Comparison of ENCODE assay signal across 10 cellular contexts in the genomic region with DNA sequence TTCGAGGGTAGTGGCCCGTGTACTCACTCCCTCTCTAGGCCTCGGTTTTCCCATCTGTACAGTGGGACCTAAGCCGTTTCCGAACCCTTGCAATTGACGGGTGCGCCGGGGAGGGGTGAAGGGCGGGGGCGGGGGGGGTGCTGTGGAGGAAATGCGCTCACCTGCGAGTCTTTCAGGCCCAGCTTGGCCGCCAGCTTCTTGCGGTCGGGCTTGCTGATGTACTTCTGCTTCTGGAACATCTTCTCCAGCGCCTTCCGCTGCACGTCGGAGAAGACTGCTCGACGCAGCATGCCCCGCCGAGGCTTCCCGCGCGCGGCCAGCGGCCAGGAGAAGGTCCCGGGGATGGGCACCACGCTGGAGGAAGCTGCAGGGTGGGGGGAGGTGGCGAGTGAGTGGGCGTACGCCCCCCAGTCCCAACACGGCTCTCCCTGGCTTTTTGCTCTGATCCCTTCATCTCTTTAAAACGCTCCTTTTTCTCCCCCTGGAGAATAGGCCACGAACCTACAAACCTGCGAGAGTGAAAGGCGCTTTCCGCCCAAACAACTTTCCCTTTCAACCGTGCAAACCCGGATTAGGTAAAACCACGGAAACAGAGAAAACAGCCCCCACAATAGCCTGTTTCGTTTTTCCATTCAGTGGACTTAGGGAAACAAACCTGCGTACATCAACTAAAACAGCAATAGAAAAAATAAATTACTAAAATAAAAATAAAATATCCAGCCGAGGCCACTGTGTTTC. TPM values are rescaled to one million over a fixed set of nuclear protein-coding genes. Genes with fewer than 3 reads are reported as not detected.
DNase-seq lines count a peak whose midpoint lies in the region; ATAC-seq and TF ChIP-seq lines count a peak whose summit lies in the region.
"Had no signal": no experiment of that assay in that cellular context is flagged by ENCODE, and none has a peak within 500 bp of the region (broad histone marks: within the 10 kb centered on the region; RNA-seq: fewer than 3 reads in every experiment).

No MANE protein-coding gene starts in this region.

- 3% methylated on average over 32 of the region's 45 CpGs for WGBS in suprapubic skin

- TF ChIP-seq CTCF in suprapubic skin (IDR thresholded peaks at IDR 0.05): no peak

- no peaks in the 10 kb centered on the region for H3K9me3 ChIP-seq in iPS-15b (ENCODE audit: control insufficient read depth, insufficient read depth, low read length)
- no peaks in the 10 kb centered on the region for H3K9me3 ChIP-seq in suprapubic skin

- peaks cover 28% of the 10 kb centered on the region for H3K4me1 ChIP-seq in iPS-15b (ENCODE audit: control insufficient read depth, insufficient read depth, low read length)
- peaks cover 24% of the 10 kb centered on the region for H3K4me1 ChIP-seq in suprapubic skin

- H3K36me3 ChIP-seq in iPS-15b (ENCODE audit: control insufficient read depth, insufficient read depth, low read length) (no peaks in the 10 kb centered on the region), suprapubic skin (no peaks in the 10 kb centered on the region)

- no peak for TF ChIP-seq POLR2A in suprapubic skin (IDR thresholded peaks at IDR 0.05)

- H3K4me3 Mint-ChIP-seq in activated T-cell treated with anti-CD3 and anti-CD28 coated beads, Interleukin-2, amount 50 U/mL, for 24 hours: peak overlapping the region; percentile 62
- peak overlapping the region; percentile 42 for H3K4me3 Mint-ChIP-seq in activated CD8-positive, alpha-beta T cell treated with anti-CD3 and anti-CD28 coated beads, Interleukin-2, amount 10 ng/mL, durations not matched to agents 7 days and 5 days

- no peak overlapping the region for H3K9ac ChIP-seq in iPS-15b (ENCODE audit: low read depth, low read length)

- H3K4me1 Mint-ChIP-seq in activated T-cell treated with anti-CD3 and anti-CD28 coated beads, Interleukin-2, amount 50 U/mL, for 24 hours (ENCODE audit: low read depth): peaks cover 27% of the 10 kb centered on the region
- H3K4me1 Mint-ChIP-seq in activated CD8-positive, alpha-beta T cell treated with anti-CD3 and anti-CD28 coated beads, Interleukin-2, amount 10 ng/mL, durations not matched to agents 7 days and 5 days (ENCODE audit: low read depth): peaks cover 19% of the 10 kb centered on the region

- H3K27ac ChIP-seq in suprapubic skin: no peak overlapping the region

- CTCF ChIA-PET in activated CD8-positive, alpha-beta T cell treated with anti-CD3 and anti-CD28 coated beads, Interleukin-2, amount 10 ng/mL, durations not matched to agents 7 days and 5 days (lab: Charles Lee): interaction anchor here (0.6 to 1.1 kb wide), 2 partner anchors 29 to 491 kb away, joined by 3 read pairs; no protein-coding TSS in a partner anchor

- peaks cover 70% of the 10 kb centered on the region for H3K27me3 Mint-ChIP-seq in activated T-cell treated with anti-CD3 and anti-CD28 coated beads, Interleukin-2, amount 50 U/mL, for 24 hours
- H3K27me3 Mint-ChIP-seq in activated CD8-positive, alpha-beta T cell treated with anti-CD3 and anti-CD28 coated beads, Interleukin-2, amount 10 ng/mL, durations not matched to agents 7 days and 5 days (ENCODE audit: low read depth): peaks cover 63% of the 10 kb centered on the region

- H3K27me3 ChIP-seq in iPS-15b (ENCODE audit: control insufficient read depth, insufficient read depth, low read length): peaks cover 83% of the 10 kb centered on the region
- peaks cover 80% of the 10 kb centered on the region for H3K27me3 ChIP-seq in suprapubic skin

- ATAC-seq in activated CD8-positive, alpha-beta T cell treated with anti-CD3 and anti-CD28 coated beads, Interleukin-2, amount 10 ng/mL, durations not matched to agents 7 days and 5 days: peak; percentile 61
- no peak for ATAC-seq in activated CD4-positive, CD25-positive, alpha-beta regulatory T cell treated with anti-CD3 and anti-CD28 coated beads, Interleukin-2, amount 50 U/mL, for 24 hours
- ATAC-seq in GM21515 (IDR thresholded peaks at IDR 0.05; ENCODE audit: unreplicated experiment): no peak

- DNase-seq in activated T-cell treated with anti-CD3 and anti-CD28 coated beads, Interleukin-2, amount 50 U/mL, for 24 hours: no peak
- no peak for DNase-seq in activated T-cell treated with anti-CD3 and anti-CD28 coated beads, Interleukin-2, amount 50 U/mL, for 1 hour
- peak; percentile 53 for DNase-seq in activated CD8-positive, alpha-beta T cell treated with anti-CD3 and anti-CD28 coated beads, Interleukin-2, amount 10 ng/mL, durations not matched to agents 7 days and 5 days
- DNase-seq in suprapubic skin (ENCODE audit: low spot score in 2 of 2): no peak
- no peak for DNase-seq in SHP77 treated with DMSO at 0.1 percent for 48 hours (lab: John Stamatoyannopoulos, UW)
- DNase-seq: NCI-H446 had no signal

- H3K36me3 Mint-ChIP-seq in activated T-cell treated with anti-CD3 and anti-CD28 coated beads, Interleukin-2, amount 50 U/mL, for 24 hours (ENCODE audit: low read depth): no peaks in the 10 kb centered on the region
- peaks cover 17% of the 10 kb centered on the region for H3K36me3 Mint-ChIP-seq in activated CD8-positive, alpha-beta T cell treated with anti-CD3 and anti-CD28 coated beads, Interleukin-2, amount 10 ng/mL, durations not matched to agents 7 days and 5 days (ENCODE audit: low read depth)

- H3K4me3 ChIP-seq in iPS-15b (ENCODE audit: low read depth, low read length): peak overlapping the region; percentile 70
- H3K4me3 ChIP-seq in suprapubic skin: peak overlapping the region; percentile 24

- POLR2A ChIA-PET in activated CD8-positive, alpha-beta T cell treated with anti-CD3 and anti-CD28 coated beads, Interleukin-2, amount 10 ng/mL, durations not matched to agents 7 days and 5 days (lab: Charles Lee): interaction anchor here (0.6 to 0.9 kb wide), 2 partner anchors 21 to 160 kb away, joined by 3 read pairs; no protein-coding TSS in a partner anchor

- no peak overlapping the region for H3K27ac Mint-ChIP-seq in activated T-cell treated with anti-CD3 and anti-CD28 coated beads, Interleukin-2, amount 50 U/mL, for 24 hours
- no peak overlapping the region for H3K27ac Mint-ChIP-seq in activated CD8-positive, alpha-beta T cell treated with anti-CD3 and anti-CD28 coated beads, Interleukin-2, amount 10 ng/mL, durations not matched to agents 7 days and 5 days

- no peak for TF ChIP-seq EP300 in suprapubic skin (IDR thresholded peaks at IDR 0.05)

- peaks cover 8% of the 10 kb centered on the region for H3K9me3 Mint-ChIP-seq in activated T-cell treated with anti-CD3 and anti-CD28 coated beads, Interleukin-2, amount 50 U/mL, for 24 hours
- H3K9me3 Mint-ChIP-seq in activated CD8-positive, alpha-beta T cell treated with anti-CD3 and anti-CD28 coated beads, Interleukin-2, amount 10 ng/mL, durations not matched to agents 7 days and 5 days (ENCODE audit: insufficient read depth): no peaks in the 10 kb centered on the region

RNA-seq across cellular contexts. Expression of a gene that starts 3.2 kb away (rescaled TPM):
- not detected for total RNA-seq in activated CD8-positive, alpha-beta T cell treated with anti-CD3 and anti-CD28 coated beads, Interleukin-2, amount 10 ng/mL, durations not matched to agents 7 days and 5 days
- not detected for total RNA-seq in suprapubic skin
- total RNA-seq: H4 had no signal
